22 cellular contexts compared by ENCODE assay signal in the genomic region with DNA sequence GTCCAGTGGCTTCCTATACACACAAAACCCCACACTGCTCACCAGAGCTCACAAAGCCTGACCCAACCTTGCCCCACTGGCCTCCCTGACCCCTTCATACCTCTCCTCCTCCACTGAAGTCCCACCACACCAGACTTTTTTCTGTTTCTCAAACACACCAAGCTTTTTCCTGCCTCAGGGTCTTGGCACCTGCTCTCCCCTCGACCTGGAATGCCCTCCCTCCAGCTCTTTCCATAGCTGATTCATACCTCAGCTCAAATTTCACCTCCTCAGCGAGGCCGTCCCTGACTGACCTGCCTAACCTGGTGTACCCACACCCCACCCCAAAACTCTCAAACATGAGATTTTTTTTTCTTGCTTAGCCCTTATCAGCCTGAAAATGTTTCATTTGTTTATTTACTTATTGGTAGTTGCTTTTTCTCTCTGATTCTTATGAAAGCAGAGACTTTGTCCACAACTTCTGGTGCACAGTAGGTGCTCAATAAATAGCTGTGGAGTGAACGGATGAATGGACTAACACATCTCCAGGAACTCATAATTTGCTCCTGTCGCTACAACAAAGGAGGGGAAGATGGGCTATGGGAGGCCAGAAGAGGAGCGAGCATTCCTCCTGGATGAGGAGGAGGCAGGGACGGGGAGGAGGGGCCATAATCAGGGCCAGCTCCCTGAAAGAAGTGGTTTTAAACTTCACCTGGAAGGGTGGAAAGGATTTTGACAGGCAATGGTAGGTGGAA.
DNase-seq lines count a peak whose midpoint lies in the region; ATAC-seq, FAIRE-seq and TF ChIP-seq lines count a peak whose summit lies in the region.
"Had no signal": no experiment of that assay in that cellular context is flagged by ENCODE, and none has a peak within 500 bp of the region (broad histone marks: within the 10 kb centered on the region; RNA-seq: fewer than 3 reads in every experiment).

No MANE protein-coding gene starts in this region.

- H3K36me3 ChIP-seq in PC-9 (ENCODE audit: low read depth) (no peaks in the 10 kb centered on the region), trophoblast cell (ENCODE audit: control insufficient read depth in 1 of 2, insufficient read depth in 2 of 2, low read length in 2 of 2) (no peaks in the 10 kb centered on the region), tibial nerve (no peaks in the 10 kb centered on the region)
- H3K36me3 ChIP-seq: cardiac muscle cell, sigmoid colon, tibial artery had no signal

- no peak for TF ChIP-seq RAD21 in A549 (conservative IDR thresholded peaks at IDR 0.05 in 1 of 2, IDR thresholded peaks at IDR 0.05 in 1 of 2)

- H4K8ac ChIP-seq in trophoblast cell (ENCODE audit: low read depth, low read length): no peak overlapping the region

- no peak for FAIRE-seq in A549 (lab: Jason Lieb, UNC)
- FAIRE-seq: GM12878 had no signal

- H3K18ac ChIP-seq in trophoblast cell (ENCODE audit: low read length): no peak overlapping the region

- H2AK5ac ChIP-seq in trophoblast cell (ENCODE audit: low read length): no peak overlapping the region

- H2BK5ac ChIP-seq in trophoblast cell (ENCODE audit: low read depth, low read length, poor library complexity): no peak overlapping the region

- H3K23ac ChIP-seq in trophoblast cell (ENCODE audit: low read length): no peak overlapping the region

- peak overlapping the region; percentile 42; the same call in 2 of the 3 replicates for H3K4me2 ChIP-seq in A549
- H3K4me2 ChIP-seq in PC-9: peak overlapping the region; percentile 74
- no peak overlapping the region for H3K4me2 ChIP-seq in trophoblast cell (ENCODE audit: low read length)
- H3K4me2 ChIP-seq: GM23338 had no signal

- H3K9ac ChIP-seq in trophoblast cell (ENCODE audit: low read length): no peak overlapping the region

- H3K14ac ChIP-seq in trophoblast cell (ENCODE audit: low read length): no peak overlapping the region

- BruUV-seq in PC-9 (replicated peaks; lab: Mats Ljungman, UMichigan): TSS peak; percentile 83

- ATAC-seq in A549 (peak in 1 of 2 experiments; percentile 28; a peak in 3 of 6 replicates), foreskin keratinocyte (peak; percentile 76)
- ATAC-seq: activated naive CD8-positive, alpha-beta T cell treated with anti-CD3 and anti-CD28 coated beads, Interleukin-2, amount 50 U/mL, for 24 hours; GM12878; GM23338; natural killer cell had no signal

- H4K20me1 ChIP-seq in PC-9 (ENCODE audit: insufficient read depth): no peaks in the 10 kb centered on the region

- peak overlapping the region; percentile 11 for H4K91ac ChIP-seq in trophoblast cell (ENCODE audit: low read depth, low read length)

- H3K79me2 ChIP-seq in PC-9 (ENCODE audit: low read depth) (no peaks in the 10 kb centered on the region), trophoblast cell (ENCODE audit: control insufficient read depth, insufficient read depth, low read length, poor library complexity) (no peaks in the 10 kb centered on the region)

- CTCF ChIA-PET in A549 (lab: Yijun Ruan, JAX) (interaction anchor here (1.2 to 3.6 kb wide), 9 partner anchors 9 to 248 kb away, joined by 3 to 18 read pairs (median 5); no protein-coding TSS in a partner anchor), PC-9 (lab: Charles Lee) (interaction anchor here (0.7 to 2.8 kb wide), 6 partner anchors 11 to 624 kb away, joined by 3 to 11 read pairs (median 6); no protein-coding TSS in a partner anchor)

- TF ChIP-seq CTCF in A549 (IDR thresholded peaks at IDR 0.05): no peak
- no peak for TF ChIP-seq CTCF in PC-9 (conservative IDR thresholded peaks at IDR 0.05)
- no peak for TF ChIP-seq CTCF in foreskin keratinocyte (conservative IDR thresholded peaks at IDR 0.05)
- TF ChIP-seq CTCF in tibial nerve (IDR thresholded peaks at IDR 0.05): no peak
- no peak for TF ChIP-seq CTCF in foreskin fibroblast (IDR thresholded peaks at IDR 0.05; ENCODE audit: low read depth, low read length)

- H2AFZ ChIP-seq in PC-9 (peak overlapping the region; percentile 56), trophoblast cell (ENCODE audit: insufficient read depth, low read length, poor library complexity) (no peak overlapping the region)
- H2AFZ ChIP-seq: GM23338 had no signal

- H3K79me1 ChIP-seq in trophoblast cell (ENCODE audit: low read length): peaks cover 5% of the 10 kb centered on the region

- peak overlapping the region; percentile 28 to 34; a peak in 2 of 6 replicates for H3K27ac ChIP-seq in A549
- peak overlapping the region; percentile 99 for H3K27ac ChIP-seq in PC-9
- H3K27ac ChIP-seq in foreskin keratinocyte: peak overlapping the region; percentile 98
- no peak overlapping the region for H3K27ac ChIP-seq in trophoblast cell (ENCODE audit: low read depth, low read length)
- H3K27ac ChIP-seq in tibial nerve: peak overlapping the region in 1 of 4 donors; percentile 12
- H3K27ac ChIP-seq: cardiac muscle cell, sigmoid colon had no signal

- H3K27me3 ChIP-seq in PC-9 (ENCODE audit: insufficient read depth, low read depth): no peaks in the 10 kb centered on the region
- H3K27me3 ChIP-seq in foreskin keratinocyte: no peaks in the 10 kb centered on the region
- H3K27me3 ChIP-seq in trophoblast cell (ENCODE audit: insufficient read depth, low read length): no peaks in the 10 kb centered on the region
- H3K27me3 ChIP-seq in tibial nerve: no peaks in the 10 kb centered on the region
- H3K27me3 ChIP-seq: cardiac muscle cell, sigmoid colon, tibial artery had no signal

- peaks cover 41% of the 10 kb centered on the region for H3F3A ChIP-seq in PC-9 (ENCODE audit: insufficient read depth, low read depth)

- H3K4ac ChIP-seq in trophoblast cell (ENCODE audit: low read depth, low read length): no peak overlapping the region

- H3K9me3 ChIP-seq in A549 (no peaks in the 10 kb centered on the region), PC-9 (ENCODE audit: insufficient read depth, low read depth) (no peaks in the 10 kb centered on the region), trophoblast cell (ENCODE audit: insufficient read depth, low read depth, low read length) (peaks cover 2% of the 10 kb centered on the region), tibial nerve (no peaks in the 10 kb centered on the region)
- H3K9me3 ChIP-seq: sigmoid colon, tibial artery had no signal

- H3K4me3 ChIP-seq in A549: no peak overlapping the region
- peak overlapping the region; percentile 32; the same call in 1 of the 2 replicates for H3K4me3 ChIP-seq in PC-9
- no peak overlapping the region for H3K4me3 ChIP-seq in trophoblast cell (ENCODE audit: low read depth, low read length)
- no peak overlapping the region for H3K4me3 ChIP-seq in tibial nerve
- H3K4me3 ChIP-seq in foreskin fibroblast (ENCODE audit: low read depth in 1 of 2, low read length in 2 of 2): no peak overlapping the region
- H3K4me3 ChIP-seq: cardiac muscle cell, GM12878, GM23338, sigmoid colon, tibial artery had no signal

- H4K12ac ChIP-seq in trophoblast cell (ENCODE audit: low read depth, low read length): no peak overlapping the region

- no peak overlapping the region for H2BK12ac ChIP-seq in trophoblast cell (ENCODE audit: low read length)

- POLR2A ChIA-PET in A549 (lab: Yijun Ruan, JAX) (no interaction called here), PC-9 (lab: Charles Lee; ENCODE audit: unreplicated experiment) (interaction anchor here (0.6 to 2.0 kb wide), 9 partner anchors 23 to 1909 kb away, joined by 3 to 32 read pairs (median 7); partner anchors contain the start of gene ADRB2)

- no peak for TF ChIP-seq EP300 in A549 (IDR thresholded peaks at IDR 0.05)
- no peak for TF ChIP-seq EP300 in tibial nerve (IDR thresholded peaks at IDR 0.05)

- H3K4me1 ChIP-seq in A549 (peaks cover 19% of the 10 kb centered on the region), PC-9 (replicated peaks; ENCODE audit: insufficient read depth) (peaks cover 79% of the 10 kb centered on the region), foreskin keratinocyte (peaks cover 48% of the 10 kb centered on the region), trophoblast cell (ENCODE audit: control insufficient read depth in 1 of 2, insufficient read depth in 2 of 2, low read length in 2 of 2) (peaks cover 19 to 20% of the 10 kb centered on the region in 2 experiments), tibial nerve (peaks cover 0 to 9% (median under 1%) of the 10 kb centered on the region in 4 donors)

- no peak for DNase-seq in A549 (ENCODE audit: low read depth in 1 of 2, low spot score in 1 of 2)
- peak; percentile 82 to 88 for DNase-seq in PC-9
- peak in 1 of 2 donors; percentile 73 for DNase-seq in foreskin keratinocyte
- peak; percentile 43 to 48 for DNase-seq in trophoblast cell
- DNase-seq in tibial nerve (ENCODE audit: low spot score in 2 of 2): no peak
- no peak for DNase-seq in nucleus accumbens (lab: John Stamatoyannopoulos, UW)
- DNase-seq in foreskin fibroblast: no peak
- DNase-seq in retina: no peak
- DNase-seq: activated B cell treated with CpG ODN at 0.5 μM for 24 hours; activated CD8-positive, alpha-beta memory T cell treated with anti-CD3 and anti-CD28 coated beads for 24 hours; activated naive CD8-positive, alpha-beta T cell treated with anti-CD3 and anti-CD28 coated beads, Interleukin-2, amount 50 U/mL, for 24 hours; CD8-positive, alpha-beta memory T cell; EL; Kasumi-1; natural killer cell; NCI-H1417; sigmoid colon; stimulated activated CD4-positive, alpha-beta T cell treated with anti-CD3 and anti-CD28 coated beads, Interleukin-4, amount 100 ng/mL, for 1 hour had no signal

- H3K9me2 ChIP-seq in PC-9 (ENCODE audit: insufficient read depth): no peaks in the 10 kb centered on the region

- 54% methylated on average over 7 of the region's 7 CpGs for WGBS in A549 (ENCODE audit: missing lambda C conversion rate)
- no CpG with 5 or more reads among the region's 7 CpGs for WGBS in trophoblast cell (ENCODE audit: extremely low coverage, insufficient coverage, insufficient read length)
- 73 to 76% methylated on average over 7 of the region's 7 CpGs for WGBS in tibial nerve, 2 donors

- intact Hi-C loops in PC-9 (cut with micrococcal nuclease; ENCODE audit: unreplicated experiment): loop anchor here (1.0 to 5.0 kb wide), 4 partner anchors 12 to 171 kb away; no protein-coding TSS in a partner anchor

- no peak for TF ChIP-seq POLR2A in A549 (IDR thresholded peaks at IDR 0.05; ENCODE audit: low read length)
- no peak for TF ChIP-seq POLR2A in tibial nerve (IDR thresholded peaks at IDR 0.05)

- no peak overlapping the region for H2BK120ac ChIP-seq in trophoblast cell (ENCODE audit: insufficient read depth, low read length, poor library complexity)

TF ChIP-seq in A549, 52 proteins besides CTCF, POLR2A, EP300 and RAD21 (continues in another document):
- no peak for TF ChIP-seq BHLHE40 (IDR thresholded peaks at IDR 0.05; ENCODE audit: low read depth, low read length)
- no peak for TF ChIP-seq FOSB (CRISPR knock-in tag; IDR thresholded peaks at IDR 0.05)
- no peak for TF ChIP-seq HEYL (CRISPR knock-in tag; IDR thresholded peaks at IDR 0.05)
- TF ChIP-seq ESRRA (IDR thresholded peaks at IDR 0.05; ENCODE audit: borderline replicate concordance, low read length): no peak
- TF ChIP-seq, protein P1, sequence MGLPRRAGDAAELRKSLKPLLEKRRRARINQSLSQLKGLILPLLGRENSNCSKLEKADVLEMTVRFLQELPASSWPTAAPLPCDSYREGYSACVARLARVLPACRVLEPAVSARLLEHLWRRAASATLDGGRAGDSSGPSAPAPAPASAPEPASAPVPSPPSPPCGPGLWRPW (IDR thresholded peaks at IDR 0.05): no peak
- no peak for TF ChIP-seq CEBPB (IDR thresholded peaks at IDR 0.05)

Comparison
In these comparisons a context has a peak if more than half of its experiments do, and no peak if none do; other contexts are left out.
1. DNase-seq: peak in PC-9 (2 of 2) and trophoblast cell (2 of 2); none in A549 (0 of 2), tibial nerve (0 of 2), nucleus accumbens (0 of 56), foreskin fibroblast (0 of 2) and retina (single experiment).